25 cellular contexts compared by ENCODE assay signal in genomic region chr20:23327617-23328333, GRCh38.
"Had no signal": no experiment of that assay in that cellular context is flagged by ENCODE, and none has a peak within 500 bp of the region (broad histone marks: within the 10 kb centered on the region; RNA-seq: fewer than 3 reads in every experiment).

No MANE protein-coding gene starts in this region.

- H3K4me1 Mint-ChIP-seq: immature natural killer cell, mesothelial cell of epicardium had no signal

- H3K36me3 ChIP-seq: esophagus muscularis mucosa, gastrocnemius medialis, heart right ventricle, left ventricle myocardium inferior, lower lobe of right lung had no signal

- ATAC-seq: foreskin keratinocyte, gastrocnemius medialis, left colon, left lobe of liver, lower lobe of right lung, mucosa of descending colon had no signal

- H3K27ac ChIP-seq: coronary artery, dorsolateral prefrontal cortex, esophagus muscularis mucosa, foreskin keratinocyte, gastrocnemius medialis, heart right ventricle, left ventricle myocardium inferior, lower lobe of right lung had no signal

- H3K4me3 ChIP-seq: coronary artery, dorsolateral prefrontal cortex, esophagus muscularis mucosa, gastrocnemius medialis, heart right ventricle, left ventricle myocardium inferior, lower lobe of right lung, mucosa of descending colon had no signal

- FAIRE-seq: colon, endothelial cell of umbilical vein, kidney had no signal

- H3K4me1 ChIP-seq: esophagus muscularis mucosa, foreskin keratinocyte, gastrocnemius medialis, left ventricle myocardium inferior, lower lobe of right lung had no signal

- H3K27me3 ChIP-seq: esophagus muscularis mucosa, foreskin keratinocyte, gastrocnemius medialis, heart right ventricle had no signal

- H3K27ac Mint-ChIP-seq: immature natural killer cell, mesothelial cell of epicardium had no signal

- H3K36me3 Mint-ChIP-seq: immature natural killer cell, mesothelial cell of epicardium had no signal

- DNase-seq: dermis blood vessel endothelial cell; dorsolateral prefrontal cortex; effector CD4-positive, alpha-beta T cell; effector memory CD4-positive, alpha-beta T cell; foreskin keratinocyte; gastrocnemius medialis; glutamatergic neuron; head of caudate nucleus; heart right ventricle; hippocampal formation; immature natural killer cell; islet precursor cell; kidney; kidney glomerular epithelial cell; left colon; left ventricle myocardium inferior; lower lobe of right lung; mesenchymal stem cell; mucosa of descending colon had no signal

- H3K9me3 Mint-ChIP-seq: immature natural killer cell had no signal

- H3K9me3 ChIP-seq: esophagus muscularis mucosa, gastrocnemius medialis, lower lobe of right lung, mucosa of descending colon had no signal

- H3K4me3 Mint-ChIP-seq: immature natural killer cell, mesothelial cell of epicardium had no signal
